1 cellular context compared by ENCODE assay signal in genomic region chr1:99738858-99739465, GRCh38.
TF ChIP-seq lines count a peak whose summit lies in the region.

No MANE protein-coding gene starts in this region.

TF ChIP-seq in HepG2, 621 proteins besides CTCF, POLR2A, EP300 and RAD21 (continued from another document and continues in another):
- TF ChIP-seq THRA (CRISPR knock-in tag; IDR thresholded peaks at IDR 0.05; ENCODE audit: borderline replicate concordance), result 0 out of 2 replicates have a peak, but pooled peaks have one; percentile 8
- TF ChIP-seq ZNF317 (CRISPR knock-in tag; IDR thresholded peaks at IDR 0.05), result 0 out of 2 replicates have a peak, but pooled peaks have one; percentile 56
- TF ChIP-seq GATAD2A (CRISPR knock-in tag; IDR thresholded peaks at IDR 0.05), result peak; percentile 95
- no peak for TF ChIP-seq CREB1 (IDR thresholded peaks at IDR 0.05)
- TF ChIP-seq CREB1 (CRISPR knock-in tag; IDR thresholded peaks at IDR 0.05), result peak; percentile 38; the same call in 1 of the 2 replicates
- no peak for TF ChIP-seq ZNF75D (CRISPR knock-in tag; IDR thresholded peaks at IDR 0.05; ENCODE audit: borderline replicate concordance)
- peak; percentile 90 for TF ChIP-seq HNF4G (IDR thresholded peaks at IDR 0.05; ENCODE audit: borderline replicate concordance, low read depth, low read length)
- peak; percentile 67; the same call in 1 of the 2 replicates for TF ChIP-seq HNF4G (CRISPR knock-in tag; IDR thresholded peaks at IDR 0.05; ENCODE audit: borderline replicate concordance, low read depth)
- TF ChIP-seq ZNF672 (CRISPR knock-in tag; IDR thresholded peaks at IDR 0.05), result no peak
- peak; percentile 85 for TF ChIP-seq HMG20A (CRISPR knock-in tag; IDR thresholded peaks at IDR 0.05; ENCODE audit: borderline replicate concordance)
- TF ChIP-seq DR1 (CRISPR knock-in tag; IDR thresholded peaks at IDR 0.05), result no peak
- peak; percentile 47; the same call in 1 of the 2 replicates for TF ChIP-seq NR2C2 (CRISPR knock-in tag; IDR thresholded peaks at IDR 0.05; ENCODE audit: borderline replicate concordance)
- TF ChIP-seq CBX5 (CRISPR knock-in tag; IDR thresholded peaks at IDR 0.05; ENCODE audit: borderline replicate concordance), result no peak
- TF ChIP-seq ZMYM4 (CRISPR knock-in tag; IDR thresholded peaks at IDR 0.05), result peak; percentile 86
- no peak for TF ChIP-seq PTBP1 (IDR thresholded peaks at IDR 0.05; ENCODE audit: low read depth, low read length, poor library complexity, severe bottlenecking)
- TF ChIP-seq CEBPB (IDR thresholded peaks at IDR 0.05; ENCODE audit: borderline replicate concordance, low read depth, low read length), result peak; percentile 69; the same call in 1 of the 2 replicates
- peak; percentile 79 for TF ChIP-seq MED1 (CRISPR knock-in tag; IDR thresholded peaks at IDR 0.05)
- no peak for TF ChIP-seq JUNB (CRISPR knock-in tag; IDR thresholded peaks at IDR 0.05; ENCODE audit: borderline replicate concordance)
- TF ChIP-seq SOX5 (CRISPR knock-in tag; IDR thresholded peaks at IDR 0.05; ENCODE audit: borderline replicate concordance), result peak; percentile 79; the same call in 1 of the 2 replicates
- no peak for TF ChIP-seq JUND (CRISPR knock-in tag; IDR thresholded peaks at IDR 0.05)
- TF ChIP-seq ZBTB2 (CRISPR knock-in tag; IDR thresholded peaks at IDR 0.05; ENCODE audit: low read depth), result no peak
- TF ChIP-seq ZFP41 (CRISPR knock-in tag; IDR thresholded peaks at IDR 0.05; ENCODE audit: borderline replicate concordance), result no peak
- no peak for TF ChIP-seq ZBTB33 (CRISPR knock-in tag; IDR thresholded peaks at IDR 0.05)
- peak; percentile 63 for TF ChIP-seq PITX1 (CRISPR knock-in tag; IDR thresholded peaks at IDR 0.05)
- TF ChIP-seq ZNF292 (CRISPR knock-in tag; IDR thresholded peaks at IDR 0.05; ENCODE audit: borderline replicate concordance, low read depth), result no peak
- TF ChIP-seq GLMP (CRISPR knock-in tag; IDR thresholded peaks at IDR 0.05; ENCODE audit: borderline replicate concordance), result no peak
- peak; percentile 22; the same call in 1 of the 2 replicates for TF ChIP-seq NFKBIZ (CRISPR knock-in tag; IDR thresholded peaks at IDR 0.05)
- TF ChIP-seq CEBPG (CRISPR knock-in tag; IDR thresholded peaks at IDR 0.05), result peak; percentile 70
- 0 out of 2 replicates have a peak, but pooled peaks have one; percentile 37 for TF ChIP-seq ARNTL (CRISPR knock-in tag; IDR thresholded peaks at IDR 0.05)
- no peak for TF ChIP-seq SMARCC2 (IDR thresholded peaks at IDR 0.05)
- TF ChIP-seq ZNF335 (CRISPR knock-in tag; IDR thresholded peaks at IDR 0.05), result no peak
- no peak for TF ChIP-seq HOXD1 (CRISPR knock-in tag; IDR thresholded peaks at IDR 0.05)
- TF ChIP-seq THAP8 (CRISPR knock-in tag; IDR thresholded peaks at IDR 0.05; ENCODE audit: borderline replicate concordance), result no peak
- TF ChIP-seq RNF2 (conservative IDR thresholded peaks at IDR 0.05; ENCODE audit: low read depth), result no peak
- TF ChIP-seq ZNF552 (CRISPR knock-in tag; IDR thresholded peaks at IDR 0.05; ENCODE audit: borderline replicate concordance), result no peak
- TF ChIP-seq ZNF276 (CRISPR knock-in tag; IDR thresholded peaks at IDR 0.05; ENCODE audit: low read depth), result no peak
- no peak for TF ChIP-seq TMF1 (CRISPR knock-in tag; IDR thresholded peaks at IDR 0.05; ENCODE audit: low read depth)
- 0 out of 2 replicates have a peak, but pooled peaks have one; percentile 24 for TF ChIP-seq ZNF878 (CRISPR knock-in tag; IDR thresholded peaks at IDR 0.05)
- TF ChIP-seq IRF2 (CRISPR knock-in tag; IDR thresholded peaks at IDR 0.05), result peak; percentile 33; the same call in 1 of the 2 replicates
- no peak for TF ChIP-seq ZNF460 (CRISPR knock-in tag; IDR thresholded peaks at IDR 0.05; ENCODE audit: borderline replicate concordance)
- no peak for TF ChIP-seq IRF1 (CRISPR knock-in tag; IDR thresholded peaks at IDR 0.05; ENCODE audit: low read depth)
- no peak for TF ChIP-seq ZNF124 (CRISPR knock-in tag; IDR thresholded peaks at IDR 0.05)
- TF ChIP-seq FOXP1 (IDR thresholded peaks at IDR 0.05), result no peak
- TF ChIP-seq FOXP1 (CRISPR knock-in tag; IDR thresholded peaks at IDR 0.05), result peak; percentile 47; the same call in 1 of the 2 replicates
- no peak for TF ChIP-seq ZNF468 (CRISPR knock-in tag; IDR thresholded peaks at IDR 0.05)
- no peak for TF ChIP-seq NAIF1 (CRISPR knock-in tag; IDR thresholded peaks at IDR 0.05; ENCODE audit: borderline replicate concordance)
- TF ChIP-seq SOX6 (IDR thresholded peaks at IDR 0.05), result no peak
- TF ChIP-seq SOX6 (CRISPR knock-in tag; IDR thresholded peaks at IDR 0.05), result peak; percentile 85
- TF ChIP-seq HOMEZ (CRISPR knock-in tag; IDR thresholded peaks at IDR 0.05; ENCODE audit: low read depth), result peak; percentile 88; the same call in 1 of the 2 replicates
- no peak for TF ChIP-seq ATM (IDR thresholded peaks at IDR 0.05; ENCODE audit: borderline replicate concordance)
- TF ChIP-seq ARHGAP35 (CRISPR knock-in tag; IDR thresholded peaks at IDR 0.05; ENCODE audit: borderline replicate concordance), result no peak
- TF ChIP-seq MEIS2 (CRISPR knock-in tag; IDR thresholded peaks at IDR 0.05), result no peak
- no peak for TF ChIP-seq ZNF556 (CRISPR knock-in tag; IDR thresholded peaks at IDR 0.05; ENCODE audit: borderline replicate concordance)
- peak; percentile 82; the same call in 1 of the 2 replicates for TF ChIP-seq ZBTB20 (CRISPR knock-in tag; IDR thresholded peaks at IDR 0.05; ENCODE audit: borderline replicate concordance, low read depth)
- TF ChIP-seq SAP130 (CRISPR knock-in tag; IDR thresholded peaks at IDR 0.05; ENCODE audit: low read depth), result peak; percentile 74
- TF ChIP-seq NFYC (CRISPR knock-in tag; IDR thresholded peaks at IDR 0.05), result no peak
- TF ChIP-seq HMGXB4 (CRISPR knock-in tag; IDR thresholded peaks at IDR 0.05; ENCODE audit: borderline replicate concordance in 1 of 2, low read depth in 1 of 2), result 0 out of 4 replicates have a peak, but pooled peaks of 1 of the 2 experiments have one; percentile 31
